1 cellular context compared by ENCODE assay signal in genomic region chr15:40637221-40637745, GRCh38.
TF ChIP-seq lines count a peak whose summit lies in the region.

No MANE protein-coding gene starts in this region.

TF ChIP-seq in SK-N-SH, 30 proteins besides CTCF, POLR2A, EP300 and RAD21 (continued from another document):
- TF ChIP-seq PBX3 (IDR thresholded peaks at IDR 0.05) (no peak), SMC3 (IDR thresholded peaks at IDR 0.05; ENCODE audit: low read depth, low read length) (no peak), JUND (IDR thresholded peaks at IDR 0.05) (no peak), NFIC (IDR thresholded peaks at IDR 0.05; ENCODE audit: borderline replicate concordance) (no peak), TEAD4 (IDR thresholded peaks at IDR 0.05; ENCODE audit: borderline replicate concordance, insufficient read depth) (no peak), ELF1 (IDR thresholded peaks at IDR 0.05) (no peak), FOXJ3 (CRISPR knock-in tag; IDR thresholded peaks at IDR 0.05) (no peak)
